ENCODE assay signal across 42 cellular contexts in genomic region chr1:207676153-207676552, GRCh38. TPM values are rescaled to one million over a fixed set of nuclear protein-coding genes. Genes with fewer than 3 reads are reported as not detected.
"Had no signal": no experiment of that assay in that cellular context is flagged by ENCODE, and none has a peak within 500 bp of the region (broad histone marks: within the 10 kb centered on the region; RNA-seq: fewer than 3 reads in every experiment).

No MANE protein-coding gene starts in this region.

- H3K4me3 Mint-ChIP-seq: activated naive CD4-positive, alpha-beta T cell treated with anti-CD3 and anti-CD28 coated beads, Interleukin-2, amount 10 ng/mL, durations not matched to agents 7 days and 5 days; activated naive CD4-positive, alpha-beta T cell treated with anti-CD3 and anti-CD28 coated beads, Interleukin-2, amount 50 U/mL, for 24 hours; activated naive CD8-positive, alpha-beta T cell; activated naive CD8-positive, alpha-beta T cell treated with anti-CD3 and anti-CD28 coated beads for 36 hours; activated naive CD8-positive, alpha-beta T cell treated with anti-CD3 and anti-CD28 coated beads, Interleukin-2, amount 10 ng/mL, durations not matched to agents 7 days and 5 days; activated naive CD8-positive, alpha-beta T cell treated with anti-CD3 and anti-CD28 coated beads, Interleukin-2, amount 50 U/mL, for 24 hours; activated T-cell treated with anti-CD3 and anti-CD28 coated beads, Interleukin-2, amount 50 U/mL, for 24 hours; activated T-cell treated with anti-CD3 and anti-CD28 coated beads, Interleukin-2, amount 50 U/mL, for 4 hours; activated T-cell treated with anti-CD3 and anti-CD28 coated beads, Interleukin-2, amount 50 U/mL, for 72 hours; activated T-helper 1 cell treated with anti-CD3 and anti-CD28 coated beads, Interleukin-12 subunit alpha, Interleukin-12 subunit beta, Interleukin-2, Interleukin-4 antibody, amounts not matched to agents 30 ng/mL and 10 ng/mL and 1 ng/mL, durations not matched to agents 14 hours and 24 hours and 36 hours; activated T-helper 17 cell treated with anti-CD3 and anti-CD28 coated beads, Interleukin-2, amount 50 U/mL, for 72 hours; brain; central memory CD8-positive, alpha-beta T cell had no signal

- H3K9me3 ChIP-seq: adrenal gland, ascending aorta, body of pancreas, breast epithelium had no signal

- H3K36me3 Mint-ChIP-seq: activated naive CD4-positive, alpha-beta T cell treated with anti-CD3 and anti-CD28 coated beads, Interleukin-2, amount 10 ng/mL, durations not matched to agents 7 days and 5 days; activated naive CD4-positive, alpha-beta T cell treated with anti-CD3 and anti-CD28 coated beads, Interleukin-2, amount 50 U/mL, for 24 hours; activated naive CD4-positive, alpha-beta T cell treated with anti-CD3 and anti-CD28 coated beads, Interleukin-2, amount 50 U/mL, for 72 hours; activated naive CD8-positive, alpha-beta T cell; activated naive CD8-positive, alpha-beta T cell treated with anti-CD3 and anti-CD28 coated beads for 36 hours; activated naive CD8-positive, alpha-beta T cell treated with anti-CD3 and anti-CD28 coated beads, Interleukin-2, amount 10 ng/mL, durations not matched to agents 7 days and 5 days; brain had no signal

- H3K4me1 ChIP-seq: adrenal gland, ascending aorta, body of pancreas, breast epithelium had no signal

- H3K36me3 ChIP-seq: adrenal gland, ascending aorta, brain microvascular endothelial cell, breast epithelium, cardiac muscle cell had no signal

- H3K27me3 ChIP-seq: ascending aorta, body of pancreas, cardiac muscle cell had no signal

- H3K4me3 ChIP-seq: adrenal gland, ascending aorta, body of pancreas, breast epithelium, cardiac muscle cell had no signal

- H3K9me3 Mint-ChIP-seq: activated naive CD4-positive, alpha-beta T cell treated with anti-CD3 and anti-CD28 coated beads, Interleukin-2, amount 10 ng/mL, durations not matched to agents 7 days and 5 days; activated naive CD4-positive, alpha-beta T cell treated with anti-CD3 and anti-CD28 coated beads, Interleukin-2, amount 50 U/mL, for 24 hours; activated naive CD4-positive, alpha-beta T cell treated with anti-CD3 and anti-CD28 coated beads, Interleukin-2, amount 50 U/mL, for 72 hours; activated naive CD8-positive, alpha-beta T cell treated with anti-CD3 and anti-CD28 coated beads for 36 hours; activated naive CD8-positive, alpha-beta T cell treated with anti-CD3 and anti-CD28 coated beads, Interleukin-2, amount 10 ng/mL, durations not matched to agents 7 days and 5 days; activated naive CD8-positive, alpha-beta T cell treated with anti-CD3 and anti-CD28 coated beads, Interleukin-2, amount 50 U/mL, for 24 hours; activated T-cell treated with anti-CD3 and anti-CD28 coated beads, Interleukin-2, amount 50 U/mL, for 24 hours; activated T-cell treated with anti-CD3 and anti-CD28 coated beads, Interleukin-2, amount 50 U/mL, for 4 hours; activated T-cell treated with anti-CD3 and anti-CD28 coated beads, Interleukin-2, amount 50 U/mL, for 72 hours; activated T-helper 1 cell treated with anti-CD3 and anti-CD28 coated beads, Interleukin-12 subunit alpha, Interleukin-12 subunit beta, Interleukin-2, Interleukin-4 antibody, amounts not matched to agents 30 ng/mL and 10 ng/mL and 1 ng/mL, durations not matched to agents 14 hours and 24 hours and 36 hours; activated T-helper 17 cell treated with anti-CD3 and anti-CD28 coated beads, Interleukin-2, amount 50 U/mL, for 72 hours; activated T-helper 2 cell treated with anti-CD3 and anti-CD28 coated beads, Interferon-gamma antibody, Interleukin-2, Interleukin-4, amounts not matched to agents 10 μg/mL and 5 μg/mL and 100 μg/mL, durations not matched to agents 14 hours and 24 hours and 36 hours; central memory CD8-positive, alpha-beta T cell had no signal

- H3K4me1 Mint-ChIP-seq: activated naive CD4-positive, alpha-beta T cell treated with anti-CD3 and anti-CD28 coated beads, Interleukin-2, amount 10 ng/mL, durations not matched to agents 7 days and 5 days; activated naive CD4-positive, alpha-beta T cell treated with anti-CD3 and anti-CD28 coated beads, Interleukin-2, amount 50 U/mL, for 24 hours; activated naive CD8-positive, alpha-beta T cell treated with anti-CD3 and anti-CD28 coated beads, Interleukin-2, amount 10 ng/mL, durations not matched to agents 7 days and 5 days; activated naive CD8-positive, alpha-beta T cell treated with anti-CD3 and anti-CD28 coated beads, Interleukin-2, amount 50 U/mL, for 24 hours; activated T-helper 17 cell treated with anti-CD3 and anti-CD28 coated beads, Interleukin-2, amount 50 U/mL, for 72 hours; brain; central memory CD8-positive, alpha-beta T cell had no signal

- ATAC-seq: activated naive CD4-positive, alpha-beta T cell treated with anti-CD3 and anti-CD28 coated beads, Interleukin-2, amount 50 U/mL, for 72 hours; activated naive CD8-positive, alpha-beta T cell treated with anti-CD3 and anti-CD28 coated beads, Interleukin-2, amount 50 U/mL, for 24 hours; activated T-cell treated with anti-CD3 and anti-CD28 coated beads, Interleukin-2, amount 50 U/mL, for 4 hours; activated T-cell treated with anti-CD3 and anti-CD28 coated beads, Interleukin-2, amount 50 U/mL, for 72 hours; activated T-helper 17 cell treated with anti-CD3 and anti-CD28 coated beads, Interleukin-2, amount 50 U/mL, for 72 hours; body of pancreas had no signal

- DNase-seq: activated effector memory CD4-positive, alpha-beta T cell treated with anti-CD3 and anti-CD28 coated beads, Interleukin-2, amount 50 U/mL, for 16 hours; activated effector memory CD4-positive, alpha-beta T cell treated with Interleukin-2 at 50 U/mL for 16 hours; activated gamma-delta T cell; activated gamma-delta T cell treated with Interleukin-2 at 50 U/mL for 16 hours; activated naive CD4-positive, alpha-beta T cell; activated naive CD4-positive, alpha-beta T cell treated with anti-CD3 and anti-CD28 coated beads, Interleukin-2, amount 10 ng/mL, durations not matched to agents 7 days and 5 days; activated naive CD4-positive, alpha-beta T cell treated with anti-CD3 and anti-CD28 coated beads, Interleukin-2, amount 50 U/mL, for 16 hours; activated naive CD4-positive, alpha-beta T cell treated with Interleukin-2 at 50 U/mL for 16 hours; activated naive CD8-positive, alpha-beta T cell treated with anti-CD3 and anti-CD28 coated beads for 36 hours; activated naive CD8-positive, alpha-beta T cell treated with anti-CD3 and anti-CD28 coated beads, Interleukin-2, amount 10 ng/mL, durations not matched to agents 7 days and 5 days; activated naive CD8-positive, alpha-beta T cell treated with anti-CD3 and anti-CD28 coated beads, Interleukin-2, amount 50 U/mL, for 24 hours; activated T-cell treated with anti-CD3 and anti-CD28 coated beads for 4 hours; activated T-cell treated with anti-CD3 and anti-CD28 coated beads, Interleukin-2, amount 50 U/mL, for 1 hour; activated T-cell treated with anti-CD3 and anti-CD28 coated beads, Interleukin-2, amount 50 U/mL, for 24 hours; activated T-cell treated with anti-CD3 and anti-CD28 coated beads, Interleukin-2, amount 50 U/mL, for 4 hours; activated T-cell treated with anti-CD3 and anti-CD28 coated beads, Interleukin-2, amount 50 U/mL, for 48 hours; activated T-cell treated with anti-CD3 and anti-CD28 coated beads, Interleukin-2, amount 50 U/mL, for 72 hours; adrenal gland; amniotic stem cell; amygdala; anterior cingulate cortex; aorta; body of pancreas; brain microvascular endothelial cell; caudate nucleus; central memory CD4-positive, alpha-beta T cell; cerebellar nuclear complex had no signal

- H3K27ac ChIP-seq: adrenal gland, ascending aorta, body of pancreas, brain microvascular endothelial cell, breast epithelium, cardiac muscle cell had no signal

- H3K27ac Mint-ChIP-seq: activated naive CD4-positive, alpha-beta T cell treated with anti-CD3 and anti-CD28 coated beads, Interleukin-2, amount 10 ng/mL, durations not matched to agents 7 days and 5 days; activated naive CD4-positive, alpha-beta T cell treated with anti-CD3 and anti-CD28 coated beads, Interleukin-2, amount 50 U/mL, for 24 hours; activated naive CD4-positive, alpha-beta T cell treated with anti-CD3 and anti-CD28 coated beads, Interleukin-2, amount 50 U/mL, for 72 hours; activated naive CD8-positive, alpha-beta T cell; activated naive CD8-positive, alpha-beta T cell treated with anti-CD3 and anti-CD28 coated beads for 36 hours; activated naive CD8-positive, alpha-beta T cell treated with anti-CD3 and anti-CD28 coated beads, Interleukin-2, amount 10 ng/mL, durations not matched to agents 7 days and 5 days; activated naive CD8-positive, alpha-beta T cell treated with anti-CD3 and anti-CD28 coated beads, Interleukin-2, amount 50 U/mL, for 24 hours; activated T-cell treated with anti-CD3 and anti-CD28 coated beads, Interleukin-2, amount 50 U/mL, for 24 hours; activated T-cell treated with anti-CD3 and anti-CD28 coated beads, Interleukin-2, amount 50 U/mL, for 72 hours; activated T-helper 1 cell treated with anti-CD3 and anti-CD28 coated beads, Interleukin-12 subunit alpha, Interleukin-12 subunit beta, Interleukin-2, Interleukin-4 antibody, amounts not matched to agents 30 ng/mL and 10 ng/mL and 1 ng/mL, durations not matched to agents 14 hours and 24 hours and 36 hours; activated T-helper 17 cell treated with anti-CD3 and anti-CD28 coated beads, Interleukin-2, amount 50 U/mL, for 72 hours; activated T-helper 2 cell treated with anti-CD3 and anti-CD28 coated beads, Interferon-gamma antibody, Interleukin-2, Interleukin-4, amounts not matched to agents 10 μg/mL and 5 μg/mL and 100 μg/mL, durations not matched to agents 14 hours and 24 hours and 36 hours; brain had no signal

RNA-seq across cellular contexts. Expression of gene CR1L, which starts 31.2 kb away (rescaled TPM):
- total RNA-seq: activated naive CD8-positive, alpha-beta T cell treated with anti-CD3 and anti-CD28 coated beads for 36 hours; activated T-cell treated with anti-CD3 and anti-CD28 coated beads, Interleukin-2, amount 50 U/mL, for 4 hours; activated T-helper 1 cell treated with anti-CD3 and anti-CD28 coated beads, Interleukin-12 subunit alpha, Interleukin-12 subunit beta, Interleukin-2, Interleukin-4 antibody, amounts not matched to agents 30 ng/mL and 10 ng/mL and 1 ng/mL, durations not matched to agents 14 hours and 24 hours and 36 hours; activated T-helper 2 cell treated with anti-CD3 and anti-CD28 coated beads, Interferon-gamma antibody, Interleukin-2, Interleukin-4, amounts not matched to agents 10 μg/mL and 5 μg/mL and 100 μg/mL, durations not matched to agents 14 hours and 24 hours and 36 hours; ascending aorta; astrocyte; body of pancreas; breast epithelium; bronchial epithelial cell; cardiac muscle cell; cardiac septum had no signal
- polyA plus RNA-seq: adipose tissue, aorta, cardiac muscle cell had no signal
